ENCODE assay signal across 11 cellular contexts in genomic region chr16:57647136-57647875, GRCh38. TPM values are rescaled to one million over a fixed set of nuclear protein-coding genes. Genes with fewer than 3 reads are reported as not detected.
A peak's percentile ranks its signal among the peaks of the same experiment; 100 is the strongest.
DNase-seq lines count a peak whose midpoint lies in the region; ATAC-seq and TF ChIP-seq lines count a peak whose summit lies in the region.
"Had no signal": no experiment of that assay in that cellular context is flagged by ENCODE, and none has a peak within 500 bp of the region (broad histone marks: within the 10 kb centered on the region; RNA-seq: fewer than 3 reads in every experiment).

No MANE protein-coding gene starts in this region.

- intact Hi-C loops in left lung (cut with DNase I), result loop anchor here in 1 of 2 donors (5.0 kb wide), 1 partner anchor 45 kb away; no protein-coding TSS in a partner anchor

- no peak for TF ChIP-seq CTCF in left lung (IDR thresholded peaks at IDR 0.05)

- peaks cover 6 to 51% of the 10 kb centered on the region in 2 donors for H3K4me1 ChIP-seq in left lung

- H3K4me3 Mint-ChIP-seq in activated CD8-positive, alpha-beta memory T cell treated with anti-CD3 and anti-CD28 coated beads, Interleukin-2, amount 10 ng/mL, durations not matched to agents 7 days and 5 days, result no peak overlapping the region
- peak overlapping the region; percentile 39 for H3K4me3 Mint-ChIP-seq in activated naive CD8-positive, alpha-beta T cell treated with anti-CD3 and anti-CD28 coated beads, Interleukin-2, amount 50 U/mL, for 24 hours

- H3K27ac Mint-ChIP-seq in activated CD8-positive, alpha-beta memory T cell treated with anti-CD3 and anti-CD28 coated beads, Interleukin-2, amount 10 ng/mL, durations not matched to agents 7 days and 5 days, result peak overlapping the region; percentile 71
- H3K27ac Mint-ChIP-seq in activated naive CD8-positive, alpha-beta T cell treated with anti-CD3 and anti-CD28 coated beads, Interleukin-2, amount 50 U/mL, for 24 hours, result peak overlapping the region; percentile 70

- H3K9me3 Mint-ChIP-seq in activated CD8-positive, alpha-beta memory T cell treated with anti-CD3 and anti-CD28 coated beads, Interleukin-2, amount 10 ng/mL, durations not matched to agents 7 days and 5 days (ENCODE audit: low read depth), result no peaks in the 10 kb centered on the region
- no peaks in the 10 kb centered on the region for H3K9me3 Mint-ChIP-seq in activated naive CD8-positive, alpha-beta T cell treated with anti-CD3 and anti-CD28 coated beads, Interleukin-2, amount 50 U/mL, for 24 hours

- H3K4me1 Mint-ChIP-seq in activated CD8-positive, alpha-beta memory T cell treated with anti-CD3 and anti-CD28 coated beads, Interleukin-2, amount 10 ng/mL, durations not matched to agents 7 days and 5 days, result peaks cover 43% of the 10 kb centered on the region
- H3K4me1 Mint-ChIP-seq in activated naive CD8-positive, alpha-beta T cell treated with anti-CD3 and anti-CD28 coated beads, Interleukin-2, amount 50 U/mL, for 24 hours, result peaks cover 33% of the 10 kb centered on the region

- H3K9me3 ChIP-seq in left lung, result no peaks in the 10 kb centered on the region

- no peak for ATAC-seq in activated CD8-positive, alpha-beta memory T cell treated with anti-CD3 and anti-CD28 coated beads, Interleukin-2, amount 10 ng/mL, durations not matched to agents 7 days and 5 days
- ATAC-seq in activated naive CD8-positive, alpha-beta T cell treated with anti-CD3 and anti-CD28 coated beads, Interleukin-2, amount 50 U/mL, for 24 hours, result peak; percentile 24
- ATAC-seq in left lung (no peak), HG02970 (IDR thresholded peaks at IDR 0.05; ENCODE audit: low FRiP score, unreplicated experiment) (no peak), GM21360 (IDR thresholded peaks at IDR 0.05; ENCODE audit: unreplicated experiment) (no peak)

- DNase-seq in activated CD8-positive, alpha-beta memory T cell treated with anti-CD3 and anti-CD28 coated beads, Interleukin-2, amount 10 ng/mL, durations not matched to agents 7 days and 5 days, result no peak
- DNase-seq in activated CD8-positive, alpha-beta memory T cell treated with anti-CD3 and anti-CD28 coated beads, Interleukin-2, amount 50 U/mL, for 48 hours, result no peak
- DNase-seq in activated naive CD8-positive, alpha-beta T cell treated with anti-CD3 and anti-CD28 coated beads, Interleukin-2, amount 50 U/mL, for 24 hours, result peak; percentile 28
- DNase-seq in left lung, result no peak
- no peak for DNase-seq in effector CD4-positive, alpha-beta T cell
- DNase-seq: activated CD4-positive, alpha-beta T cell treated with anti-CD3 and anti-CD28 coated beads for 48 hours; NCI-H1092; stimulated activated CD4-positive, alpha-beta T cell treated with anti-CD3 and anti-CD28 coated beads, Interleukin-4, amount 100 ng/mL, for 24 hours had no signal

- peaks cover 0 to 12% of the 10 kb centered on the region in 2 donors for H3K36me3 ChIP-seq in left lung

- H3K27ac ChIP-seq in left lung (peak overlapping the region; percentile 48 to 68), temporal lobe (ENCODE audit: low read depth, low read length) (peak overlapping the region; percentile 23)

- no peaks in the 10 kb centered on the region for H3K36me3 Mint-ChIP-seq in activated CD8-positive, alpha-beta memory T cell treated with anti-CD3 and anti-CD28 coated beads, Interleukin-2, amount 10 ng/mL, durations not matched to agents 7 days and 5 days
- H3K36me3 Mint-ChIP-seq in activated naive CD8-positive, alpha-beta T cell treated with anti-CD3 and anti-CD28 coated beads, Interleukin-2, amount 50 U/mL, for 24 hours (ENCODE audit: low read depth), result peaks cover 2% of the 10 kb centered on the region

- CTCF ChIA-PET in activated CD8-positive, alpha-beta memory T cell treated with anti-CD3 and anti-CD28 coated beads, Interleukin-2, amount 10 ng/mL, durations not matched to agents 7 days and 5 days (lab: Charles Lee), result interaction anchor here (0.8 to 11.1 kb wide), 12 partner anchors 10 to 128 kb away, joined by 3 to 559 read pairs (median 17); partner anchors contain the start of genes CCDC102A and KATNB1

- H3K27me3 Mint-ChIP-seq in activated CD8-positive, alpha-beta memory T cell treated with anti-CD3 and anti-CD28 coated beads, Interleukin-2, amount 10 ng/mL, durations not matched to agents 7 days and 5 days, result no peaks in the 10 kb centered on the region
- no peaks in the 10 kb centered on the region for H3K27me3 Mint-ChIP-seq in activated naive CD8-positive, alpha-beta T cell treated with anti-CD3 and anti-CD28 coated beads, Interleukin-2, amount 50 U/mL, for 24 hours

- no peak overlapping the region for H3K4me3 ChIP-seq in left lung

- peaks cover 0 to 13% of the 10 kb centered on the region in 2 donors for H3K27me3 ChIP-seq in left lung

RNA-seq across cellular contexts. Expression of gene ADGRG1, which starts 18.9 kb away (rescaled TPM):
- total RNA-seq in activated CD8-positive, alpha-beta memory T cell treated with anti-CD3 and anti-CD28 coated beads, Interleukin-2, amount 10 ng/mL, durations not matched to agents 7 days and 5 days, result 10 to 100 TPM in 1 of 2 experiments, 1 to 10 TPM in 1; 7.3 to 19.9 TPM
- total RNA-seq in left lung, result 10 to 100 TPM; 53.2 to 78.4 TPM
- 47.0 TPM for total RNA-seq in temporal lobe

RNA-seq across cellular contexts. Expression of gene ADGRG3, which starts 20.8 kb away (rescaled TPM):
- total RNA-seq in activated CD8-positive, alpha-beta memory T cell treated with anti-CD3 and anti-CD28 coated beads, Interleukin-2, amount 10 ng/mL, durations not matched to agents 7 days and 5 days, result not detected
- 10 to 100 TPM in 1 of 2 donors, 1 to 10 TPM in 1; 1.1 to 29.8 TPM for total RNA-seq in left lung
- 0.49 TPM for total RNA-seq in temporal lobe

RNA-seq across cellular contexts. Expression of gene DRC7, which starts 47.3 kb away (rescaled TPM):
- not detected for total RNA-seq in activated CD8-positive, alpha-beta memory T cell treated with anti-CD3 and anti-CD28 coated beads, Interleukin-2, amount 10 ng/mL, durations not matched to agents 7 days and 5 days
- total RNA-seq in left lung (1 to 10 TPM in 1 of 2 donors, under 1 TPM in 1; 0.52 to 3.8 TPM), temporal lobe (0.74 TPM)
